In the genomic region with DNA sequence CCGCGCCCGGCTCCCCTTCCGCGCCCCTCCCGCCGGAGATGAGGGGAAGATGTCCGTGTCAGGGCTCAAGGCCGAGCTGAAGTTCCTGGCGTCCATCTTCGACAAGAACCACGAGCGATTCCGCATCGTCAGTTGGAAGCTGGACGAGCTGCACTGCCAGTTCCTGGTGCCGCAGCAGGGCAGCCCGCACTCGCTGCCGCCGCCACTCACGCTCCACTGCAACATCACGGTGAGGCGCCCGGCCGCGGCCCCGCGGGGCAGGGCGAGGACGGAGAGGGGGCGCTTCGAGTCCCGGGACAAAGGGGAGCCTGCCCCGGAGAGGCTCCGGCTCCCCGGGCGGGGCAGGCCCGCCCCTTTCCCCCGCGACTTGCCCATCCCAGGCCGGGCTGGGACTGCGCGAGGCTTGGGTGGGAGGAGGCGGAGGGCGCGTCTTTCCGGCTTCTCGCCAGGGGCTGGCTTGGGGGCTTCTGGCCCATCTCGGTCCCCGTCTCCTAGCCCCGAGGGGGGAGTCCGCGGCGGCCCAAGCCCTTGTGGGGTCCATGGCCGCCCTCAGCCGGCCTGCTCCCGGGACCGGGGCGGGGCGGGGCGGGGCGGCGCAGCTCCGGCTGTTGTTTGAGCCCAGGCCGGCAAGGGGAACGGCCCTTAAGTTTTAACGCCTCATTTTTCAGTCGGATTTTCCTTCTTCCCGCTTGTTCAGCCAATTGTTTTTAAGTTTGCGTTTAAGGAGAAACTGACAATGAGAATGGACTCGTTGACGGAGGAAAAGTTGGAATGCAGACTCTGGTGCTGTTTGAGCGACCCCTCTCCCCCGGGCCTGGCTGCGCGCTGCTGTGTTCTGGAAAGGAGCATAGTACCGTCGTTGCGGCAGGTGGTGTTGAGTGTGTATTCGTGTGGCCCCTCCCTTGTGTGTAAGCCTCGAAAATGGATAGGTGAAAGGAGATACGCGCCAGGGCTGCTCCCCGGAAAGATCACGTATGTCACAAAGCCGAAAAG, we compare ENCODE assay signal across 8 cellular contexts. TPM values are rescaled to one million over a fixed set of nuclear protein-coding genes. Genes with fewer than 3 reads are reported as not detected.
DNase-seq lines count a peak whose midpoint lies in the region; ATAC-seq and TF ChIP-seq lines count a peak whose summit lies in the region.

No MANE protein-coding gene starts in this region.

- TF ChIP-seq POLR2A in ovary (IDR thresholded peaks at IDR 0.05), result no peak
- peak in 3 of 4 donors; percentile 7 to 73 (median 64) for TF ChIP-seq POLR2A in upper lobe of left lung (IDR thresholded peaks at IDR 0.05)

- peak overlapping the region; percentile 58 for H3K27ac ChIP-seq in CD8-positive, alpha-beta T cell (ENCODE audit: low read depth, low read length)
- H3K27ac ChIP-seq in ovary (peak overlapping the region; percentile 81 to 95), upper lobe of left lung (peak overlapping the region; percentile 91 to 97 (median 94))

- no peaks in the 10 kb centered on the region for H3K9me3 ChIP-seq in CD8-positive, alpha-beta T cell (ENCODE audit: low read length)
- H3K9me3 ChIP-seq in ovary, result no peaks in the 10 kb centered on the region
- no peaks in the 10 kb centered on the region for H3K9me3 ChIP-seq in upper lobe of left lung

- H3K27me3 Mint-ChIP-seq in CD8-positive, alpha-beta T cell (ENCODE audit: low read depth), result no peaks in the 10 kb centered on the region

- CTCF ChIA-PET in CD8-positive, alpha-beta T cell (lab: Charles Lee), result interaction anchor here (0.7 kb wide), 1 partner anchor 633 kb away, joined by 3 read pairs; no protein-coding TSS in a partner anchor

- POLR2A ChIA-PET in CD8-positive, alpha-beta T cell (lab: Charles Lee), result interaction anchor here (1.0 to 2.2 kb wide), 5 partner anchors 9 to 390 kb away, joined by 3 to 11 read pairs (median 6); a partner anchor contains a TSS

- H3K27ac Mint-ChIP-seq in CD8-positive, alpha-beta T cell, result peak overlapping the region; percentile 93

- TF ChIP-seq EP300 in ovary (IDR thresholded peaks at IDR 0.05) (no peak), upper lobe of left lung (IDR thresholded peaks at IDR 0.05) (no peak)

- peak; percentile 61 for ATAC-seq in CD8-positive, alpha-beta T cell
- peak; percentile 42 for ATAC-seq in GM21360 (IDR thresholded peaks at IDR 0.05; ENCODE audit: unreplicated experiment)
- peak; percentile 89 for ATAC-seq in SK-N-SH treated with all-trans-retinoic acid at 6 μM for 48 hours
- peak; percentile 83 for ATAC-seq in Right ventricle myocardium superior (ENCODE audit: poor library complexity)
- ATAC-seq in upper lobe of left lung (ENCODE audit: low FRiP score in 2 of 2), result peak; percentile 86 to 87

- intact Hi-C loops in CD8-positive, alpha-beta T cell (cut with DNase I, micrococcal nuclease), result loop anchor here (1.0 to 10.0 kb wide), 10 partner anchors 38 to 1578 kb away; a partner anchor contains a TSS
- intact Hi-C loops in Right ventricle myocardium superior (cut with DNase I), result no loop called here
- intact Hi-C loops in ovary (cut with DNase I), result no loop called here

- H3K9me3 Mint-ChIP-seq in CD8-positive, alpha-beta T cell, result no peaks in the 10 kb centered on the region

- H3K36me3 ChIP-seq in CD8-positive, alpha-beta T cell (ENCODE audit: insufficient read depth, low read length), result no peaks in the 10 kb centered on the region
- H3K36me3 ChIP-seq in ovary (no peaks in the 10 kb centered on the region), upper lobe of left lung (no peaks in the 10 kb centered on the region)

- DNase-seq in CD8-positive, alpha-beta T cell, result peak; percentile 10 to 72 (median 47)
- DNase-seq in HuH-7 (ENCODE audit: low spot score) (peak; percentile 66), Right ventricle myocardium superior (peak; percentile 70), ovary (peak; percentile 58 to 83 (median 75)), upper lobe of left lung (peak; percentile 51 to 94)
- peak; percentile 5 for DNase-seq in activated naive CD8-positive, alpha-beta T cell treated with anti-CD3 and anti-CD28 coated beads, Interleukin-2, amount 50 U/mL, for 16 hours (ENCODE audit: low read depth, low spot score)

- 1% methylated on average over 54 to 86 of the region's 87 CpGs for WGBS in ovary, 3 donors
- WGBS in upper lobe of left lung, 2 donors, result 1 to 2% methylated on average over 21 to 33 of the region's 87 CpGs

- no peak for TF ChIP-seq CTCF in CD8-positive, alpha-beta T cell (IDR thresholded peaks at IDR 0.05)
- TF ChIP-seq CTCF in ovary (IDR thresholded peaks at IDR 0.05) (no peak), upper lobe of left lung (IDR thresholded peaks at IDR 0.05) (no peak)

- peaks cover 26% of the 10 kb centered on the region for H3K4me1 ChIP-seq in CD8-positive, alpha-beta T cell (ENCODE audit: insufficient read depth, low read length)
- H3K4me1 ChIP-seq in ovary (ENCODE audit: insufficient read depth) (peaks cover 8% of the 10 kb centered on the region), upper lobe of left lung (peaks cover 21 to 47% (median 23%) of the 10 kb centered on the region in 4 donors)

- H3K4me1 Mint-ChIP-seq in CD8-positive, alpha-beta T cell (ENCODE audit: low read depth), result peaks cover 53% of the 10 kb centered on the region

- peak overlapping the region; percentile 73 for H3K4me3 ChIP-seq in CD8-positive, alpha-beta T cell (ENCODE audit: low read depth, low read length)
- H3K4me3 ChIP-seq in ovary (peak overlapping the region; percentile 82), upper lobe of left lung (peak overlapping the region; percentile 74 to 98 (median 88))

- H3K36me3 Mint-ChIP-seq in CD8-positive, alpha-beta T cell, result peaks cover 7% of the 10 kb centered on the region

- H3K4me3 Mint-ChIP-seq in CD8-positive, alpha-beta T cell, result peak overlapping the region; percentile 90

- no peaks in the 10 kb centered on the region for H3K27me3 ChIP-seq in CD8-positive, alpha-beta T cell (ENCODE audit: insufficient read depth, low read length)
- H3K27me3 ChIP-seq in ovary (no peaks in the 10 kb centered on the region), upper lobe of left lung (no peaks in the 10 kb centered on the region)

TF ChIP-seq in SK-N-SH treated with all-trans-retinoic acid at 6 μM for 48 hours, 23 proteins besides CTCF, POLR2A, EP300 and RAD21:
- TF ChIP-seq ZFP30 (CRISPR knock-in tag; IDR thresholded peaks at IDR 0.05) (0 out of 2 replicates have a peak, but pooled peaks have one; percentile 29), SNAI2 (CRISPR knock-in tag; IDR thresholded peaks at IDR 0.05) (no peak), ZNF565 (CRISPR knock-in tag; conservative IDR thresholded peaks at IDR 0.05; ENCODE audit: low read depth) (no peak), CSDC2 (CRISPR knock-in tag; IDR thresholded peaks at IDR 0.05) (no peak)

RNA-seq across cellular contexts. Expression of a gene that starts 0.7 kb away (rescaled TPM):
- 10 to 100 TPM; 28.5 to 30.4 TPM for total RNA-seq in CD8-positive, alpha-beta T cell
- total RNA-seq in Right ventricle myocardium superior (21.1 TPM), ovary (10 to 100 TPM; 28.6 to 35.7 (median 31.2) TPM), upper lobe of left lung (10 to 100 TPM; 16.5 to 37.7 (median 29.3) TPM)
- polyA plus RNA-seq in ovary, result 10 to 100 TPM; 22.6 to 27.7 TPM

RNA-seq across cellular contexts. Expression of a gene that starts 59.8 kb away (rescaled TPM):
- 1 to 10 TPM; 6.1 to 6.4 TPM for total RNA-seq in CD8-positive, alpha-beta T cell
- total RNA-seq in Right ventricle myocardium superior (19.3 TPM), ovary (10 to 100 TPM; 13.6 to 24.3 (median 20.0) TPM), upper lobe of left lung (10 to 100 TPM; 10.3 to 31.1 (median 21.1) TPM)
- 10 to 100 TPM; 11.5 to 21.3 TPM for polyA plus RNA-seq in ovary

Comparison
In these comparisons a context has a peak if more than half of its experiments do, and no peak if none do; other contexts are left out.
1. Peak in every context shown above with its lines: DNase-seq, ATAC-seq, H3K4me3 ChIP-seq and H3K27ac ChIP-seq.
2. DNase-seq: peak in every context shown above with its lines; median percentile 75 in ovary; 72 in upper lobe of left lung; 70 in Right ventricle myocardium superior; 66 in HuH-7; 47 in CD8-positive, alpha-beta T cell; 5 in activated naive CD8-positive, alpha-beta T cell treated with anti-CD3 and anti-CD28 coated beads, Interleukin-2, amount 50 U/mL, for 16 hours.
3. intact Hi-C loops: an anchor here in CD8-positive, alpha-beta T cell (1.0 to 10.0 kb wide); none called in Right ventricle myocardium superior and ovary.